1 cellular context compared by ENCODE assay signal in the genomic region with DNA sequence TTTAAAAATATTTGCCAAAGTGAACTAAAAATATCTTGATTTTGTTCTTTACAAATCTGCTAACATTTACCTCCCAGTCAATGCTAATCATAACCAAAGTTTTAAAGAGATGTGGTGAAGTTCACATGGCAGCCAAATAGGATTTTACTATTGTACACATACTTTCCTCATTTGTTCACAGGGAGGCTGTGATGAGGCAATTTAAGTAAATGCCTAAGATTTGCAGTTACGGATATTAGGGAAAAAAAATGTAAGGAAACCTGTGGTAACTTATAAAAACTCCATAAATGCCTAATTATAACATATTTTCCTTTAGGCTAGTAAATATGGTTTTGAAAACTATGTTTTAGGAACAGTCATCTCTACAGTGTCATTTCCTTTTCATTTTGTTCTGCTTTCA.
TF ChIP-seq lines count a peak whose summit lies in the region.

No MANE protein-coding gene starts in this region.

TF ChIP-seq in endothelial cell of umbilical vein, 7 proteins besides CTCF, POLR2A, EP300 and RAD21 (continued from another document):
- no peak for TF ChIP-seq POLR2AphosphoS5 (IDR thresholded peaks at IDR 0.05; ENCODE audit: insufficient read depth, low read depth, low read length)
TF ChIP-seq in endothelial cell of umbilical vein: peak in this region for 0.
